7 cellular contexts compared by ENCODE assay signal in the genomic region with DNA sequence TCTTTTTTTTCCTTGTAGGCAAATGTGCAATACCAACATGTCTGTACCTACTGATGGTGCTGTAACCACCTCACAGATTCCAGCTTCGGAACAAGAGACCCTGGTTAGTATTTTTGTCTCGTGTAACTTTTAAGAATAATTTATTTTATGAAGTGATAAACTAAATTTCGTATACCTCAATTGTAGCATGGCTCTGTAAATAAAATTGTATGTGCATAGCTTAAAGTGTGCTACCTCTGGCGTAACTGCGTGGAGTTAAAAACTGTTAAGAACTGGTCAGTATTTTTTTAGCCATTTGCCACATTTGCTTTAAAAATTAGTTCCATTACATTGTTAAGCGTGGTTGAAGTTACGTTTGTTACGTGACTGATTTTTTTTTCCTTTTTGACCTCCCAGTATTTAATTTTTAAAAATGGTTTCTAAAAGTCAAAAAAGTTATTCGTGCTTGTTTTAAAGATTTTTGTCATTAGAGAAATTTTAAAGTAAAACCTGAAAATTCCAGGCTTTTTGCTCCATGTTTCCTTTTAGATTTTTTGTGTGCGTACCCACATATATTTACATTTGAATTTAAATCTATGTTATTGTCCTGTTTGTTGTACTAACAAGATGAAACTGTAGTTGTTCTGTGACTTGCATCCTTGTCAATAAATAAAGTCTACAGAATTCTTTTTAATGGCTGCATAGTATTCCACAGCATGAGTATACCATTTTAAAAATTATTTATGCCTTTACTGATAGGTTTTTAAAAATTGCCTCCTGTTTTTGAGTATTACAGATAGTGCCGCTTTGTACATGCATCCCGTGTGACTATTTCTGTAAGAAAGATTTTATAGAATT. TPM values are rescaled to one million over a fixed set of nuclear protein-coding genes. Genes with fewer than 3 reads are reported as not detected.
DNase-seq lines count a peak whose midpoint lies in the region; ATAC-seq and TF ChIP-seq lines count a peak whose summit lies in the region.

No MANE protein-coding gene starts in this region.

- H3K4me3 ChIP-seq in iPS-15b (ENCODE audit: low read depth, low read length), result peak overlapping the region; percentile 90

- DNase-seq in HFFc6 (no peak), HPDE6-E6E7 (ENCODE audit: extremely low spot score) (no peak), NCI-H1930 (lab: John Stamatoyannopoulos, UW) (no peak)
- DNase-seq in activated CD8-positive, alpha-beta T cell treated with anti-CD3 and anti-CD28 coated beads, Interleukin-2, amount 10 ng/mL, durations not matched to agents 7 days and 5 days, result no peak
- no peak for DNase-seq in stimulated activated naive CD8-positive, alpha-beta T cell treated with anti-CD3 and anti-CD28 coated beads, Interleukin-15, amount 100 ng/mL, for 72 hours

- H3K4me1 Mint-ChIP-seq in HFFc6 (ENCODE audit: low read depth), result peaks cover 52% of the 10 kb centered on the region
- peaks cover 47% of the 10 kb centered on the region for H3K4me1 Mint-ChIP-seq in activated CD8-positive, alpha-beta T cell treated with anti-CD3 and anti-CD28 coated beads, Interleukin-2, amount 10 ng/mL, durations not matched to agents 7 days and 5 days (ENCODE audit: low read depth)
- H3K4me1 Mint-ChIP-seq in stimulated activated naive CD8-positive, alpha-beta T cell treated with anti-CD3 and anti-CD28 coated beads, Interleukin-15, amount 100 ng/mL, for 72 hours, result peaks cover 44% of the 10 kb centered on the region

- POLR2A ChIA-PET in activated CD8-positive, alpha-beta T cell treated with anti-CD3 and anti-CD28 coated beads, Interleukin-2, amount 10 ng/mL, durations not matched to agents 7 days and 5 days (lab: Charles Lee), result interaction anchor here (0.6 to 2.8 kb wide), 8 partner anchors 8 to 522 kb away, joined by 3 to 42 read pairs (median 8); partner anchors contain the start of genes RAP1B and SLC35E3

- no peaks in the 10 kb centered on the region for H3K27me3 ChIP-seq in iPS-15b (ENCODE audit: control insufficient read depth, insufficient read depth, low read length)

- H3K4me3 Mint-ChIP-seq in HFFc6, result peak overlapping the region; percentile 95
- H3K4me3 Mint-ChIP-seq in activated CD8-positive, alpha-beta T cell treated with anti-CD3 and anti-CD28 coated beads, Interleukin-2, amount 10 ng/mL, durations not matched to agents 7 days and 5 days, result peak overlapping the region; percentile 91
- peak overlapping the region; percentile 84 to 95 for H3K4me3 Mint-ChIP-seq in stimulated activated naive CD8-positive, alpha-beta T cell treated with anti-CD3 and anti-CD28 coated beads, Interleukin-15, amount 100 ng/mL, for 72 hours

- no peaks in the 10 kb centered on the region for H3K9me3 ChIP-seq in iPS-15b (ENCODE audit: control insufficient read depth, insufficient read depth, low read length)

- peak overlapping the region; percentile 99 for H3K27ac Mint-ChIP-seq in HFFc6
- H3K27ac Mint-ChIP-seq in activated CD8-positive, alpha-beta T cell treated with anti-CD3 and anti-CD28 coated beads, Interleukin-2, amount 10 ng/mL, durations not matched to agents 7 days and 5 days, result peak overlapping the region; percentile 100
- H3K27ac Mint-ChIP-seq in stimulated activated naive CD8-positive, alpha-beta T cell treated with anti-CD3 and anti-CD28 coated beads, Interleukin-15, amount 100 ng/mL, for 72 hours, result peak overlapping the region; percentile 99 to 100

- CTCF ChIA-PET in activated CD8-positive, alpha-beta T cell treated with anti-CD3 and anti-CD28 coated beads, Interleukin-2, amount 10 ng/mL, durations not matched to agents 7 days and 5 days (lab: Charles Lee), result interaction anchor here (0.7 to 3.1 kb wide), 8 partner anchors 8 to 246 kb away, joined by 3 to 15 read pairs (median 10); no protein-coding TSS in a partner anchor

- H3K36me3 Mint-ChIP-seq in HFFc6 (ENCODE audit: low read depth), result peaks cover 47% of the 10 kb centered on the region
- H3K36me3 Mint-ChIP-seq in activated CD8-positive, alpha-beta T cell treated with anti-CD3 and anti-CD28 coated beads, Interleukin-2, amount 10 ng/mL, durations not matched to agents 7 days and 5 days (ENCODE audit: low read depth), result peaks cover 52% of the 10 kb centered on the region

- TF ChIP-seq CTCF in HFFc6 (IDR thresholded peaks at IDR 0.05), result no peak

- H3K27me3 Mint-ChIP-seq in HFFc6 (ENCODE audit: insufficient read depth), result peaks cover 11% of the 10 kb centered on the region
- H3K27me3 Mint-ChIP-seq in activated CD8-positive, alpha-beta T cell treated with anti-CD3 and anti-CD28 coated beads, Interleukin-2, amount 10 ng/mL, durations not matched to agents 7 days and 5 days (ENCODE audit: low read depth), result no peaks in the 10 kb centered on the region
- H3K27me3 Mint-ChIP-seq in stimulated activated naive CD8-positive, alpha-beta T cell treated with anti-CD3 and anti-CD28 coated beads, Interleukin-15, amount 100 ng/mL, for 72 hours, result no peaks in the 10 kb centered on the region

- peaks cover 17% of the 10 kb centered on the region for H3K36me3 ChIP-seq in iPS-15b (ENCODE audit: control insufficient read depth, insufficient read depth, low read length)

- ATAC-seq in activated CD8-positive, alpha-beta T cell treated with anti-CD3 and anti-CD28 coated beads, Interleukin-2, amount 10 ng/mL, durations not matched to agents 7 days and 5 days, result no peak
- no peak for ATAC-seq in stimulated activated naive CD8-positive, alpha-beta T cell treated with anti-CD3 and anti-CD28 coated beads, Interleukin-15, amount 100 ng/mL, for 72 hours
- no peak for ATAC-seq in HG02610 (IDR thresholded peaks at IDR 0.05; ENCODE audit: unreplicated experiment)

- H3K9me3 Mint-ChIP-seq in HFFc6, result peaks cover 26% of the 10 kb centered on the region
- H3K9me3 Mint-ChIP-seq in activated CD8-positive, alpha-beta T cell treated with anti-CD3 and anti-CD28 coated beads, Interleukin-2, amount 10 ng/mL, durations not matched to agents 7 days and 5 days (ENCODE audit: insufficient read depth), result no peaks in the 10 kb centered on the region
- H3K9me3 Mint-ChIP-seq in stimulated activated naive CD8-positive, alpha-beta T cell treated with anti-CD3 and anti-CD28 coated beads, Interleukin-15, amount 100 ng/mL, for 72 hours, result no peaks in the 10 kb centered on the region

- H3K4me1 ChIP-seq in iPS-15b (ENCODE audit: control insufficient read depth, insufficient read depth, low read length), result peaks cover 10% of the 10 kb centered on the region

- H3K9ac ChIP-seq in iPS-15b (ENCODE audit: low read depth, low read length), result peak overlapping the region; percentile 73

RNA-seq across cellular contexts. Expression of gene MDM2, which starts 1.4 kb away (rescaled TPM):
- total RNA-seq in HFFc6 (2021; fragmentation: NEBNext Ultra II Directional; extraction: Animal tissue kit (Norgen Biotek cat#: 25700)), result 100 to 1,000 TPM; 216 to 270 (median 236) TPM
- 100 to 1,000 TPM; 213 to 234 TPM for total RNA-seq in activated CD8-positive, alpha-beta T cell treated with anti-CD3 and anti-CD28 coated beads, Interleukin-2, amount 10 ng/mL, durations not matched to agents 7 days and 5 days
